Comparison of ENCODE assay signal across 34 cellular contexts in the genomic region with DNA sequence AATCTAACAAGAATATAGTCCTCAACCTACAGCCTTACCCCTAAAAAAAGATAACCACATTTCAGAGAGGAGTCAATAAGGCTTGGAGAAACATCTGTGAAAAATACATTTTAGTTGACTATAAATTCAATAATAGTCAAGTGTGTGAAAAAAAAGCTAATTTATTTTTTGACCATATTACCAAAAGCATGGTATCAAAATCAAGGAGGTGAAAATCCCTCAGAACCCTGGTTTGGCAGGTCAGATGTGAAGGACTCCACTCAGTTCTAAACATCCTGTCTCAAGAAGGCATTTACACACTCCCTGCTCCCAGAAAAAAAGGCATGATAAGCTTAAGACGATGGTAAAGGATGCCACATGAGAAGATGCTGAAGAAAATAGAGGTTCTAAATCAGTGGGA.
"Had no signal": no experiment of that assay in that cellular context is flagged by ENCODE, and none has a peak within 500 bp of the region (broad histone marks: within the 10 kb centered on the region; RNA-seq: fewer than 3 reads in every experiment).

No MANE protein-coding gene starts in this region.

- H3K36me3 ChIP-seq: MG63 had no signal

- H3K9ac ChIP-seq: KMS-11 had no signal

- DNase-seq: Karpas-422, Kasumi-1, MG63, MM.1S, MV-4-11, NCI-H1048, NCI-H1092, NCI-H1092 treated with DMSO at 0.1 percent for 48 hours, NCI-H1105, NCI-H1105 treated with DMSO at 0.1 percent for 48 hours, NCI-H1417, NCI-H1417 treated with DMSO at 0.1 percent for 48 hours, NCI-H1436, NCI-H1436 treated with DMSO at 0.1 percent for 48 hours, NCI-H146, NCI-H1694, NCI-H1694 treated with DMSO at 0.1 percent for 48 hours, NCI-H187, NCI-H187 treated with DMSO at 0.1 percent for 48 hours, NCI-H1930, NCI-H2029, NCI-H2029 treated with DMSO at 0.1 percent for 48 hours, NCI-H2081, NCI-H2081 treated with DMSO at 0.1 percent for 48 hours, NCI-H2107, NCI-H2171, NCI-H2171 treated with DMSO at 0.1 percent for 48 hours, NCI-H2227 treated with DMSO at 0.1 percent for 48 hours, NCI-H226, NCI-H345, NCI-H446, NCI-H446 treated with DMSO at 0.1 percent for 48 hours, NCI-H510A had no signal

- H3K4me3 ChIP-seq: MG63 had no signal

- H3K27ac ChIP-seq: KMS-11 had no signal

- H3K9me3 ChIP-seq: MG63 had no signal

- H3K27me3 ChIP-seq: MG63 had no signal

- H3K4me2 ChIP-seq: KMS-11 had no signal
